ENCODE assay signal across 11 cellular contexts in genomic region chr6:141105481-141105880, GRCh38.
DNase-seq lines count a peak whose midpoint lies in the region; ATAC-seq, FAIRE-seq and TF ChIP-seq lines count a peak whose summit lies in the region.
"Had no signal": no experiment of that assay in that cellular context is flagged by ENCODE, and none has a peak within 500 bp of the region (broad histone marks: within the 10 kb centered on the region; RNA-seq: fewer than 3 reads in every experiment).

No MANE protein-coding gene starts in this region.

- TF ChIP-seq EP300 in Ishikawa (IDR thresholded peaks at IDR 0.05; ENCODE audit: borderline replicate concordance): peak; percentile 93

- DNase-seq in AG20443 (ENCODE audit: low spot score) (peak; percentile 5), chondrocyte (ENCODE audit: low spot score) (no peak), kidney tubule cell (ENCODE audit: low spot score) (peak; percentile 94), GM19239 (ENCODE audit: insufficient read length, low spot score) (no peak), mesenteric fat pad (ENCODE audit: low spot score) (no peak)
- no peak for DNase-seq in stimulated activated CD4-positive, alpha-beta T cell treated with anti-CD3 and anti-CD28 coated beads, Interleukin-4, amount 100 ng/mL, for 4 hours
- DNase-seq: spleen; stimulated activated naive CD8-positive, alpha-beta T cell treated with anti-CD3 and anti-CD28 coated beads, Interleukin-15, Interleukin-2, amounts not matched to agents 100 U/mL and 50 U/mL, for 24 hours had no signal

- FAIRE-seq in GM19239 (lab: Jason Lieb, UNC): no peak

- TF ChIP-seq RAD21 in Ishikawa (IDR thresholded peaks at IDR 0.05; ENCODE audit: low read depth): no peak; the same call in 1 of the 2 replicates

- no peak for TF ChIP-seq CTCF in chondrocyte (IDR thresholded peaks at IDR 0.05)

- no peaks in the 10 kb centered on the region for H3K36me3 Mint-ChIP-seq in chondrocyte (ENCODE audit: low read depth)

- no peak for ATAC-seq in HG03469 (IDR thresholded peaks at IDR 0.05; ENCODE audit: unreplicated experiment)
- ATAC-seq: left lobe of liver; stimulated activated naive CD8-positive, alpha-beta T cell treated with anti-CD3 and anti-CD28 coated beads, Interleukin-15, Interleukin-2, amounts not matched to agents 100 U/mL and 50 U/mL, for 24 hours had no signal

- H3K27me3 Mint-ChIP-seq in chondrocyte (ENCODE audit: low read depth): no peaks in the 10 kb centered on the region

- H3K4me3 Mint-ChIP-seq in chondrocyte (ENCODE audit: unreplicated experiment): no peak overlapping the region

- peaks cover 9% of the 10 kb centered on the region for H3K9me3 Mint-ChIP-seq in chondrocyte (ENCODE audit: low read depth)

- peak overlapping the region; percentile 17 for H3K27ac Mint-ChIP-seq in chondrocyte (ENCODE audit: unreplicated experiment)

- peaks cover 13% of the 10 kb centered on the region for H3K4me1 Mint-ChIP-seq in chondrocyte (ENCODE audit: low read depth)

TF ChIP-seq in Ishikawa, 13 proteins besides CTCF, POLR2A, EP300 and RAD21:
- TF ChIP-seq FOXM1 (IDR thresholded peaks at IDR 0.05; ENCODE audit: borderline replicate concordance, low read depth): peak; percentile 85
- no peak for TF ChIP-seq USF1 (IDR thresholded peaks at IDR 0.05)
- no peak for TF ChIP-seq YY1 (IDR thresholded peaks at IDR 0.05; ENCODE audit: low read depth)
- peak; percentile 87 for TF ChIP-seq NFIC (IDR thresholded peaks at IDR 0.05)
- peak; percentile 92 for TF ChIP-seq TCF12 (IDR thresholded peaks at IDR 0.05; ENCODE audit: low read depth)
- no peak; the same call in 1 of the 2 replicates for TF ChIP-seq ZBTB7A (IDR thresholded peaks at IDR 0.05; ENCODE audit: low read depth)
- peak; percentile 97 for TF ChIP-seq TEAD4 (IDR thresholded peaks at IDR 0.05)
- no peak for TF ChIP-seq EGR1 (IDR thresholded peaks at IDR 0.05)
- peak; percentile 47; the same call in 1 of the 2 replicates for TF ChIP-seq CEBPB (IDR thresholded peaks at IDR 0.05)

Comparison
In these comparisons a context has a peak if more than half of its experiments do, and no peak if none do; other contexts are left out.
1. DNase-seq: peak in AG20443 (single experiment) and kidney tubule cell (single experiment); none in chondrocyte (single experiment), stimulated activated CD4-positive, alpha-beta T cell treated with anti-CD3 and anti-CD28 coated beads, Interleukin-4, amount 100 ng/mL, for 4 hours (0 of 2), GM19239 (single experiment) and mesenteric fat pad (single experiment).